Comparison of ENCODE assay signal across 10 cellular contexts in the genomic region with DNA sequence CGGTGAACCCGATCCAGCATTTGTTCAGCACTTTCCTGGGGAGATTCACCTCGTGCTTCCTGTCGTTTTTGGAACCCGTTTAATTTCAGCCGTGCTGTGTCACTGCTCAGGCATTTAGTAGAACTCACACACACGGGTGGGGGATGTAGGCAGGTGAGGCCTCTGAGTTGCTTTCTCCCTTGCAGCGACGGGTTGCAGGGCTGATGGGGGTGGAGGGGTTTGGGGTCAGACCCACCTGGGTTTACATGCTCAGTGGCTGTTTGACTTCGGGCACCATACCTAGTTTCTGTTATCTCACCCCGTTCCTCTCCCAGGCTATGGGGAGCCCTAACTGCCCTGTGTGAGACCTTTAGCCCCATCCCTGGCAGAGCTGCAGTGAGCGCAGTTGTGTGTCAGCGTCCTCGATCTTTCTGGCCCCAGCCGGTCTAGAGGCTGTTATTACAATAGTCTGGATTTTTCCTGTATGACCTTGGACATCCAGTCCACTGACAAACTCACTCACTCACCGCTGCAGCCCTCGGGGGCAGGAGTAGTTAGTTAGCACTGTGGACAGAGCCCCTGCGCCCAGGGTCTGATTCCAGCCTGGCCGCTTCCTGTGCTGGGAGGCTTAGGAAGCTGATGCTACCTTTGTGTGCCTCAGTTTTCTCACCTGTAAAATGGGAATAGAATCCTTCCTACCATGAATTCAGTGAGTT. TPM values are rescaled to one million over a fixed set of nuclear protein-coding genes. Genes with fewer than 3 reads are reported as not detected.
DNase-seq lines count a peak whose midpoint lies in the region; ATAC-seq and TF ChIP-seq lines count a peak whose summit lies in the region.
"Had no signal": no experiment of that assay in that cellular context is flagged by ENCODE, and none has a peak within 500 bp of the region (broad histone marks: within the 10 kb centered on the region; RNA-seq: fewer than 3 reads in every experiment).

No MANE protein-coding gene starts in this region.

- H3K36me3 ChIP-seq in left lung, result no peaks in the 10 kb centered on the region

- peak overlapping the region; percentile 14 for H3K4me3 Mint-ChIP-seq in activated CD4-positive, alpha-beta memory T cell treated with anti-CD3 and anti-CD28 coated beads, Interleukin-2, amount 10 ng/mL, durations not matched to agents 7 days and 5 days
- no peak overlapping the region for H3K4me3 Mint-ChIP-seq in activated CD4-positive, alpha-beta memory T cell treated with anti-CD3 and anti-CD28 coated beads for 36 hours
- H3K4me3 Mint-ChIP-seq in brain (peak overlapping the region; percentile 94 to 98 (median 97)), type B pancreatic cell (peak overlapping the region; percentile 96)

- no peak overlapping the region for H3K27ac Mint-ChIP-seq in activated CD4-positive, alpha-beta memory T cell treated with anti-CD3 and anti-CD28 coated beads, Interleukin-2, amount 10 ng/mL, durations not matched to agents 7 days and 5 days
- no peak overlapping the region for H3K27ac Mint-ChIP-seq in activated CD4-positive, alpha-beta memory T cell treated with anti-CD3 and anti-CD28 coated beads for 36 hours
- H3K27ac Mint-ChIP-seq in brain (peak overlapping the region; percentile 97 to 98 (median 97)), type B pancreatic cell (peak overlapping the region; percentile 92)

- no peaks in the 10 kb centered on the region for H3K36me3 Mint-ChIP-seq in activated CD4-positive, alpha-beta memory T cell treated with anti-CD3 and anti-CD28 coated beads, Interleukin-2, amount 10 ng/mL, durations not matched to agents 7 days and 5 days (ENCODE audit: low read depth)
- no peaks in the 10 kb centered on the region for H3K36me3 Mint-ChIP-seq in activated CD4-positive, alpha-beta memory T cell treated with anti-CD3 and anti-CD28 coated beads for 36 hours
- peaks cover under 1% of the 10 kb centered on the region for H3K36me3 Mint-ChIP-seq in brain
- H3K36me3 Mint-ChIP-seq in type B pancreatic cell, result no peaks in the 10 kb centered on the region

- peak overlapping the region in 1 of 2 donors; percentile 53 for H3K4me3 ChIP-seq in left lung

- no peaks in the 10 kb centered on the region for H3K9me3 ChIP-seq in left lung

- H3K27me3 ChIP-seq in left lung, result peaks cover 0 to 47% of the 10 kb centered on the region in 2 donors

- no peak for TF ChIP-seq CTCF in brain (conservative IDR thresholded peaks at IDR 0.05)
- no peak for TF ChIP-seq CTCF in left lung (IDR thresholded peaks at IDR 0.05)
- no peak for TF ChIP-seq CTCF in type B pancreatic cell (conservative IDR thresholded peaks at IDR 0.05)

- H3K27ac ChIP-seq in left lung, result peak overlapping the region; percentile 13 to 66

- peak; percentile 23 for ATAC-seq in left lung

- peaks cover 37% of the 10 kb centered on the region for H3K27me3 Mint-ChIP-seq in activated CD4-positive, alpha-beta memory T cell treated with anti-CD3 and anti-CD28 coated beads, Interleukin-2, amount 10 ng/mL, durations not matched to agents 7 days and 5 days
- peaks cover 7% of the 10 kb centered on the region for H3K27me3 Mint-ChIP-seq in activated CD4-positive, alpha-beta memory T cell treated with anti-CD3 and anti-CD28 coated beads for 36 hours
- H3K27me3 Mint-ChIP-seq in brain, result peaks cover 5% of the 10 kb centered on the region
- no peaks in the 10 kb centered on the region for H3K27me3 Mint-ChIP-seq in type B pancreatic cell

- H3K9me3 Mint-ChIP-seq in activated CD4-positive, alpha-beta memory T cell treated with anti-CD3 and anti-CD28 coated beads, Interleukin-2, amount 10 ng/mL, durations not matched to agents 7 days and 5 days, result no peaks in the 10 kb centered on the region
- H3K9me3 Mint-ChIP-seq in activated CD4-positive, alpha-beta memory T cell treated with anti-CD3 and anti-CD28 coated beads for 36 hours, result no peaks in the 10 kb centered on the region
- H3K9me3 Mint-ChIP-seq in brain (peaks cover 0 to 5% (median 0%) of the 10 kb centered on the region in 5 experiments), type B pancreatic cell (no peaks in the 10 kb centered on the region)

- CTCF ChIA-PET in activated CD4-positive, alpha-beta memory T cell treated with anti-CD3 and anti-CD28 coated beads, Interleukin-2, amount 10 ng/mL, durations not matched to agents 7 days and 5 days (lab: Charles Lee), result no interaction called here
- CTCF ChIA-PET in activated CD4-positive, alpha-beta memory T cell treated with anti-CD3 and anti-CD28 coated beads for 36 hours (lab: Charles Lee), result interaction anchor here (0.9 kb wide), 1 partner anchor 19 kb away, joined by 3 read pairs; no protein-coding TSS in a partner anchor

- POLR2A ChIA-PET in activated CD4-positive, alpha-beta memory T cell treated with anti-CD3 and anti-CD28 coated beads, Interleukin-2, amount 10 ng/mL, durations not matched to agents 7 days and 5 days (lab: Charles Lee), result no interaction called here
- POLR2A ChIA-PET in activated CD4-positive, alpha-beta memory T cell treated with anti-CD3 and anti-CD28 coated beads for 36 hours (lab: Charles Lee), result no interaction called here

- no peak for DNase-seq in activated CD4-positive, alpha-beta memory T cell treated with anti-CD3 and anti-CD28 coated beads, Interleukin-2, amount 10 ng/mL, durations not matched to agents 7 days and 5 days
- DNase-seq in activated CD4-positive, alpha-beta memory T cell treated with anti-CD3 and anti-CD28 coated beads for 36 hours, result no peak
- no peak for DNase-seq in left lung
- DNase-seq in type B pancreatic cell (ENCODE audit: extremely low spot score, unreplicated experiment), result no peak
- no peak for DNase-seq in germinal center (ENCODE audit: low spot score)
- no peak for DNase-seq in NCI-H1105 (lab: John Stamatoyannopoulos, UW)
- no peak for DNase-seq in foreskin melanocyte
- DNase-seq: COR-L47; stimulated activated naive CD4-positive, alpha-beta T cell treated with Interleukin-2 at 50 U/mL for 16 hours had no signal

- peaks cover 8 to 55% of the 10 kb centered on the region in 2 donors for H3K4me1 ChIP-seq in left lung

- intact Hi-C loops in activated CD4-positive, alpha-beta memory T cell treated with anti-CD3 and anti-CD28 coated beads for 36 hours (cut with micrococcal nuclease), result no loop called here
- intact Hi-C loops in left lung (cut with DNase I), result loop anchor here in 1 of 2 donors (10.0 kb wide), 1 partner anchor 70 kb away; no protein-coding TSS in a partner anchor

- H3K4me1 Mint-ChIP-seq in activated CD4-positive, alpha-beta memory T cell treated with anti-CD3 and anti-CD28 coated beads, Interleukin-2, amount 10 ng/mL, durations not matched to agents 7 days and 5 days, result peaks cover 31% of the 10 kb centered on the region
- peaks cover 7% of the 10 kb centered on the region for H3K4me1 Mint-ChIP-seq in activated CD4-positive, alpha-beta memory T cell treated with anti-CD3 and anti-CD28 coated beads for 36 hours (ENCODE audit: low read depth)
- H3K4me1 Mint-ChIP-seq in brain (peaks cover 35% of the 10 kb centered on the region), type B pancreatic cell (ENCODE audit: unreplicated experiment) (peaks cover 34% of the 10 kb centered on the region)

RNA-seq across cellular contexts. Expression of a gene that starts 2.6 kb away (rescaled TPM):
- total RNA-seq in activated CD4-positive, alpha-beta memory T cell treated with anti-CD3 and anti-CD28 coated beads, Interleukin-2, amount 10 ng/mL, durations not matched to agents 7 days and 5 days, result 10 to 100 TPM; 12.3 to 13.5 TPM
- 1 to 10 TPM; 6.1 to 7.6 TPM for total RNA-seq in activated CD4-positive, alpha-beta memory T cell treated with anti-CD3 and anti-CD28 coated beads for 36 hours
- 27.2 TPM for polyA plus RNA-seq in brain (ENCODE audit: insufficient read depth, low read depth, low replicate concordance)
- 10 to 100 TPM; 48.9 to 57.1 TPM for total RNA-seq in left lung
- 64.9 and 65.0 TPM in 2 replicates for total RNA-seq in type B pancreatic cell (ENCODE audit: low replicate concordance)

RNA-seq across cellular contexts. Expression of a gene that starts 43.3 kb away (rescaled TPM):
- total RNA-seq in activated CD4-positive, alpha-beta memory T cell treated with anti-CD3 and anti-CD28 coated beads, Interleukin-2, amount 10 ng/mL, durations not matched to agents 7 days and 5 days, result 10 to 100 TPM; 24.0 to 27.4 TPM
- total RNA-seq in activated CD4-positive, alpha-beta memory T cell treated with anti-CD3 and anti-CD28 coated beads for 36 hours, result 10 to 100 TPM; 28.0 to 28.9 TPM
- polyA plus RNA-seq in brain (ENCODE audit: insufficient read depth, low read depth, low replicate concordance), result 23.2 TPM
- total RNA-seq in left lung (10 to 100 TPM; 44.7 to 50.9 TPM), type B pancreatic cell (ENCODE audit: low replicate concordance) (45.4 and 46.4 TPM in 2 replicates)

Comparison
In these comparisons a context has a peak if more than half of its experiments do, and no peak if none do; other contexts are left out.
1. H3K27ac Mint-ChIP-seq: peak in brain (5 of 5) and type B pancreatic cell (single experiment); none in activated CD4-positive, alpha-beta memory T cell treated with anti-CD3 and anti-CD28 coated beads, Interleukin-2, amount 10 ng/mL, durations not matched to agents 7 days and 5 days (single experiment) and activated CD4-positive, alpha-beta memory T cell treated with anti-CD3 and anti-CD28 coated beads for 36 hours (single experiment).